In genomic region chr1:89363638-89364536, GRCh38 we compare ENCODE assay signal across 9 cellular contexts. TPM values are rescaled to one million over a fixed set of nuclear protein-coding genes. Genes with fewer than 3 reads are reported as not detected.
DNase-seq lines count a peak whose midpoint lies in the region; ATAC-seq and TF ChIP-seq lines count a peak whose summit lies in the region.
"Had no signal": no experiment of that assay in that cellular context is flagged by ENCODE, and none has a peak within 500 bp of the region (broad histone marks: within the 10 kb centered on the region; RNA-seq: fewer than 3 reads in every experiment).

Gene GBP6, plus strand, starts transcription at chr1:89364059. Its CDS starts 4,493 bp downstream, at chr1:89368552.

- ATAC-seq in GM19043 (IDR thresholded peaks at IDR 0.05; ENCODE audit: low read depth, unreplicated experiment): peak; percentile 23
- peak; percentile 47 for ATAC-seq in HG02798 (IDR thresholded peaks at IDR 0.05; ENCODE audit: poor library complexity, unreplicated experiment)
- ATAC-seq in GM18861 (IDR thresholded peaks at IDR 0.05; ENCODE audit: unreplicated experiment): no peak

- TF ChIP-seq CTCF in neural progenitor cell (IDR thresholded peaks at IDR 0.05) (no peak), GM20000 (IDR thresholded peaks at IDR 0.05; ENCODE audit: extremely low read depth, missing control alignments) (no peak)

- no peaks in the 10 kb centered on the region for H4K20me1 ChIP-seq in neural progenitor cell (ENCODE audit: low read depth)

- H2AFZ ChIP-seq in neural progenitor cell (replicated peaks): no peak within 1 kb of the TSS

- H3K4me1 Mint-ChIP-seq in activated T-helper 2 cell treated with anti-CD3 and anti-CD28 coated beads, Interferon-gamma antibody, Interleukin-2, Interleukin-4, amounts not matched to agents 10 μg/mL and 5 μg/mL and 100 μg/mL, durations not matched to agents 14 hours and 24 hours and 36 hours (ENCODE audit: low read depth): peaks cover 17% of the 10 kb centered on the region
- H3K4me1 Mint-ChIP-seq in neural progenitor cell: peaks cover 6% of the 10 kb centered on the region

- H3K9me3 Mint-ChIP-seq in activated T-helper 2 cell treated with anti-CD3 and anti-CD28 coated beads, Interferon-gamma antibody, Interleukin-2, Interleukin-4, amounts not matched to agents 10 μg/mL and 5 μg/mL and 100 μg/mL, durations not matched to agents 14 hours and 24 hours and 36 hours: no peaks in the 10 kb centered on the region
- no peaks in the 10 kb centered on the region for H3K9me3 Mint-ChIP-seq in neural progenitor cell

- H3K36me3 Mint-ChIP-seq in activated T-helper 2 cell treated with anti-CD3 and anti-CD28 coated beads, Interferon-gamma antibody, Interleukin-2, Interleukin-4, amounts not matched to agents 10 μg/mL and 5 μg/mL and 100 μg/mL, durations not matched to agents 14 hours and 24 hours and 36 hours (ENCODE audit: low read depth): no peaks in the 10 kb centered on the region
- no peaks in the 10 kb centered on the region for H3K36me3 Mint-ChIP-seq in neural progenitor cell

- intact Hi-C loops in activated T-helper 2 cell treated with anti-CD3 and anti-CD28 coated beads, Interferon-gamma antibody, Interleukin-2, Interleukin-4, amounts not matched to agents 10 μg/mL and 5 μg/mL and 100 μg/mL, durations not matched to agents 14 hours and 24 hours and 36 hours (cut with micrococcal nuclease): loop anchor here (2.0 kb wide), 1 partner anchor 87 kb away; no protein-coding TSS in a partner anchor

- no peak within 1 kb of the TSS for H3K4me2 ChIP-seq in neural progenitor cell

- peaks cover 26% of the 10 kb centered on the region for H3K27me3 Mint-ChIP-seq in activated T-helper 2 cell treated with anti-CD3 and anti-CD28 coated beads, Interferon-gamma antibody, Interleukin-2, Interleukin-4, amounts not matched to agents 10 μg/mL and 5 μg/mL and 100 μg/mL, durations not matched to agents 14 hours and 24 hours and 36 hours (ENCODE audit: low read depth)
- H3K27me3 Mint-ChIP-seq in neural progenitor cell (ENCODE audit: insufficient read depth, low read depth): peaks cover 4% of the 10 kb centered on the region

- no peaks in the 10 kb centered on the region for H3K27me3 ChIP-seq in neural progenitor cell

- H3F3A ChIP-seq in neural progenitor cell (ENCODE audit: low read depth): no peaks in the 10 kb centered on the region

- no peak within 1 kb of the TSS for H3K4me3 ChIP-seq in neural progenitor cell

- H3K36me3 ChIP-seq in neural progenitor cell: no peaks in the 10 kb centered on the region

- H3K4me3 Mint-ChIP-seq in activated T-helper 2 cell treated with anti-CD3 and anti-CD28 coated beads, Interferon-gamma antibody, Interleukin-2, Interleukin-4, amounts not matched to agents 10 μg/mL and 5 μg/mL and 100 μg/mL, durations not matched to agents 14 hours and 24 hours and 36 hours (ENCODE audit: low read depth): peak within 1 kb of the TSS; percentile 35
- no peak within 1 kb of the TSS for H3K4me3 Mint-ChIP-seq in neural progenitor cell

- peaks cover 3% of the 10 kb centered on the region for H3K4me1 ChIP-seq in neural progenitor cell

- no peak within 1 kb of the TSS for H3K9ac ChIP-seq in neural progenitor cell

- no peak within 1 kb of the TSS for H3K27ac Mint-ChIP-seq in activated T-helper 2 cell treated with anti-CD3 and anti-CD28 coated beads, Interferon-gamma antibody, Interleukin-2, Interleukin-4, amounts not matched to agents 10 μg/mL and 5 μg/mL and 100 μg/mL, durations not matched to agents 14 hours and 24 hours and 36 hours
- H3K27ac Mint-ChIP-seq in neural progenitor cell: no peak within 1 kb of the TSS

- no peak for DNase-seq in activated T-helper 2 cell treated with anti-CD3 and anti-CD28 coated beads, Interferon-gamma antibody, Interleukin-2, Interleukin-4, amounts not matched to agents 10 μg/mL and 5 μg/mL and 100 μg/mL, durations not matched to agents 14 hours and 24 hours and 36 hours (ENCODE audit: low spot score)
- peak; percentile 6 for DNase-seq in neural progenitor cell (ENCODE audit: low spot score)
- DNase-seq in KG1 (lab: John Stamatoyannopoulos, UW): no peak
- DNase-seq in GM20000 (ENCODE audit: low spot score): no peak
- DNase-seq in NCI-H2196 treated with DMSO at 0.1 percent for 48 hours (lab: John Stamatoyannopoulos, UW; ENCODE audit: unreplicated experiment): no peak
- DNase-seq: midbrain had no signal

- no peaks in the 10 kb centered on the region for H3K79me2 ChIP-seq in neural progenitor cell (ENCODE audit: low read depth)

- no peak within 1 kb of the TSS for H3K27ac ChIP-seq in neural progenitor cell

- H3K9me3 ChIP-seq in neural progenitor cell (ENCODE audit: low read depth): no peaks in the 10 kb centered on the region

RNA-seq across cellular contexts. Expression of gene GBP6, which starts in this region (rescaled TPM):
- total RNA-seq in activated T-helper 2 cell treated with anti-CD3 and anti-CD28 coated beads, Interferon-gamma antibody, Interleukin-2, Interleukin-4, amounts not matched to agents 10 μg/mL and 5 μg/mL and 100 μg/mL, durations not matched to agents 14 hours and 24 hours and 36 hours: not detected in 2 replicates
- total RNA-seq in neural progenitor cell (ENCODE audit: low replicate concordance): not detected in 2 replicates

Comparison
In these comparisons a context has a peak if more than half of its experiments do, and no peak if none do; other contexts are left out.
1. Peak in DNase-seq in neural progenitor cell; RNA of the gene not detected or under 1 TPM.